Comparison of ENCODE assay signal across 1 cellular context in the genomic region with DNA sequence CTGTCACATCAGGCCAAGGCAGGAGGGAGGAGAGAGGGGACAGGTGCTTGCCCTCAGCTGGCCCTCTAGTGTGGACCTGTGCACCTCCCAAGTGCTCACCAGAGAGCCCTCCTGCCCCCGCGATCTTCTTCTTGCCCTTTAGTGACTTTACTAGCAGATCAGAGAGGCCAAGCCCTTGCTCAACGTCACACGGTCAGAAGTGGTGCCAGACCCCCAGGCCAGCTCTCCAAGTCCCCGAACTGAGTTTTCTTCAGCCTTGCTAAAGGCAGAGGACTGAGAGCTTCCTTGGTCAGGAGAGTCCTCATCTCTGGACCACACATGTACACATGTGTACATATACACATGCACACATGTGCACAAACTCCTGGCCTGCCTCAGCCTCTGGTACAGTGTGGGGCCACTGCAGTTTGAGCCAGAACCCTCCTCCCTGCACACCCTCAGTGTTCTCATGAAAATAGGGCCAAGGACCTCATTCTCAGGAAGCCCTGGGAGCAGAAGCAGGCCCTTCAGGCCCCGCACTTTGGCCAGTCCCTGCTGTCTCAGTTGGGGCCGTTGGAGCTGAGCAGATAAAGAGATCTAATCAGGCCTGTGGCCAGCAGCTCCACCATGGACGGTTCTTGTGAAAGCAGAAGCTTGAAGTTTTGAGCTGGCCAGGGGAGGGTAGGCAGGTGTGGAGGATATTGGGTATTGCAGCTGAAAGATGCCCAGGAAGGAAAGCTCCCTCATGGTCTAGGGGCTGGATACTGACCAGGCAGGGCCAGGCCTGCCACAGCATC.
TF ChIP-seq lines count a peak whose summit lies in the region.

No MANE protein-coding gene starts in this region.

TF ChIP-seq in K562, 482 proteins besides CTCF, POLR2A, EP300 and RAD21 (continued from another document and continues in another):
- TF ChIP-seq, protein P1, sequence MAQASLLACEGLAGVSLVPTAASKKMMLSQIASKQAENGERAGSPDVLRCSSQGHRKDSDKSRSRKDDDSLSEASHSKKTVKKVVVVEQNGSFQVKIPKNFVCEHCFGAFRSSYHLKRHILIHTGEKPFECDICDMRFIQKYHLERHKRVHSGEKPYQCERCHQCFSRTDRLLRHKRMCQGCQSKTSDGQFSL (CRISPR knock-in tag; IDR thresholded peaks at IDR 0.05): no peak
- TF ChIP-seq, protein P1 (tag; IDR thresholded peaks at IDR 0.05): no peak
- TF ChIP-seq PHB2 (IDR thresholded peaks at IDR 0.05; ENCODE audit: low read depth) (no peak), HNRNPLL (IDR thresholded peaks at IDR 0.05; ENCODE audit: low read depth, low read length, poor library complexity, severe bottlenecking) (no peak), FOS (IDR thresholded peaks at IDR 0.05; ENCODE audit: extremely low read depth, insufficient read length) (no peak), ZNF23 (CRISPR knock-in tag; IDR thresholded peaks at IDR 0.05) (no peak), ZSCAN29 (IDR thresholded peaks at IDR 0.05) (no peak), MAFF (IDR thresholded peaks at IDR 0.05; ENCODE audit: low read length) (no peak), TAF15 (IDR thresholded peaks at IDR 0.05; ENCODE audit: low read depth, low read length) (no peak), GTF2F1 (IDR thresholded peaks at IDR 0.05; ENCODE audit: low read depth, low read length) (no peak), SP2 (IDR thresholded peaks at IDR 0.05; ENCODE audit: extremely low read depth, low read depth, low read length, poor library complexity, severe bottlenecking) (no peak), ZNF431 (CRISPR knock-in tag; IDR thresholded peaks at IDR 0.05) (0 out of 2 replicates have a peak, but pooled peaks have one; percentile 14), CHD2 (IDR thresholded peaks at IDR 0.05; ENCODE audit: low read depth, low read length) (no peak), ZNF785 (CRISPR knock-in tag; IDR thresholded peaks at IDR 0.05) (no peak), TAL1 (IDR thresholded peaks at IDR 0.05) (no peak), ZNF57 (CRISPR knock-in tag; IDR thresholded peaks at IDR 0.05) (no peak), PRPF4 (IDR thresholded peaks at IDR 0.05; ENCODE audit: insufficient read depth, low read depth, low read length, poor library complexity, severe bottlenecking) (no peak), ZNF232 (CRISPR knock-in tag; IDR thresholded peaks at IDR 0.05) (no peak; the same call in 1 of the 2 replicates), ILK (tag; IDR thresholded peaks at IDR 0.05; ENCODE audit: borderline replicate concordance, low read depth) (no peak), SMARCB1 (IDR thresholded peaks at IDR 0.05; ENCODE audit: insufficient read length, low read depth) (no peak), ARID1B (IDR thresholded peaks at IDR 0.05) (peak; percentile 59), TAF1 (IDR thresholded peaks at IDR 0.05; ENCODE audit: control insufficient read depth, extremely low read depth, insufficient read depth, low read length, severe bottlenecking) (no peak), BCL6 (CRISPR knock-in tag; IDR thresholded peaks at IDR 0.05) (peak; percentile 65; the same call in 1 of the 2 replicates), ZFP30 (CRISPR knock-in tag; IDR thresholded peaks at IDR 0.05; ENCODE audit: borderline replicate concordance) (no peak), TSC22D4 (tag; IDR thresholded peaks at IDR 0.05) (no peak), RBFOX2 (IDR thresholded peaks at IDR 0.05; ENCODE audit: low read depth, low read length) (no peak), PML (IDR thresholded peaks at IDR 0.05; ENCODE audit: low read length) (no peak), SMAD4 (CRISPR knock-in tag; conservative IDR thresholded peaks at IDR 0.05) (peak; percentile 78)
- TF ChIP-seq, protein P2, sequence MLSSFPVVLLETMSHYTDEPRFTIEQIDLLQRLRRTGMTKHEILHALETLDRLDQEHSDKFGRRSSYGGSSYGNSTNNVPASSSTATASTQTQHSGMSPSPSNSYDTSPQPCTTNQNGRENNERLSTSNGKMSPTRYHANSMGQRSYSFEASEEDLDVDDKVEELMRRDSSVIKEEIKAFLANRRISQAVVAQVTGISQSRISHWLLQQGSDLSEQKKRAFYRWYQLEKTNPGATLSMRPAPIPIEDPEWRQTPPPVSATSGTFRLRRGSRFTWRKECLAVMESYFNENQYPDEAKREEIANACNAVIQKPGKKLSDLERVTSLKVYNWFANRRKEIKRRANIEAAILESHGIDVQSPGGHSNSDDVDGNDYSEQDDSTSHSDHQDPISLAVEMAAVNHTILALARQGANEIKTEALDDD (IDR thresholded peaks at IDR 0.05): no peak
- TF ChIP-seq, protein P3, sequence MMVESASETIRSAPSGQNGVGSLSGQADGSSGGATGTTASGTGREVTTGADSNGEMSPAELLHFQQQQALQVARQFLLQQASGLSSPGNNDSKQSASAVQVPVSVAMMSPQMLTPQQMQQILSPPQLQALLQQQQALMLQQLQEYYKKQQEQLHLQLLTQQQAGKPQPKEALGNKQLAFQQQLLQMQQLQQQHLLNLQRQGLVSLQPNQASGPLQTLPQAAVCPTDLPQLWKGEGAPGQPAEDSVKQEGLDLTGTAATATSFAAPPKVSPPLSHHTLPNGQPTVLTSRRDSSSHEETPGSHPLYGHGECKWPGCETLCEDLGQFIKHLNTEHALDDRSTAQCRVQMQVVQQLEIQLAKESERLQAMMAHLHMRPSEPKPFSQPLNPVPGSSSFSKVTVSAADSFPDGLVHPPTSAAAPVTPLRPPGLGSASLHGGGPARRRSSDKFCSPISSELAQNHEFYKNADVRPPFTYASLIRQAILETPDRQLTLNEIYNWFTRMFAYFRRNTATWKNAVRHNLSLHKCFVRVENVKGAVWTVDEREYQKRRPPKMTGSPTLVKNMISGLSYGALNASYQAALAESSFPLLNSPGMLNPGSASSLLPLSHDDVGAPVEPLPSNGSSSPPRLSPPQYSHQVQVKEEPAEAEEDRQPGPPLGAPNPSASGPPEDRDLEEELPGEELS (CRISPR knock-in tag; IDR thresholded peaks at IDR 0.05; ENCODE audit: borderline replicate concordance): 0 out of 2 replicates have a peak, but pooled peaks have one; percentile 23
- TF ChIP-seq, protein P4, sequence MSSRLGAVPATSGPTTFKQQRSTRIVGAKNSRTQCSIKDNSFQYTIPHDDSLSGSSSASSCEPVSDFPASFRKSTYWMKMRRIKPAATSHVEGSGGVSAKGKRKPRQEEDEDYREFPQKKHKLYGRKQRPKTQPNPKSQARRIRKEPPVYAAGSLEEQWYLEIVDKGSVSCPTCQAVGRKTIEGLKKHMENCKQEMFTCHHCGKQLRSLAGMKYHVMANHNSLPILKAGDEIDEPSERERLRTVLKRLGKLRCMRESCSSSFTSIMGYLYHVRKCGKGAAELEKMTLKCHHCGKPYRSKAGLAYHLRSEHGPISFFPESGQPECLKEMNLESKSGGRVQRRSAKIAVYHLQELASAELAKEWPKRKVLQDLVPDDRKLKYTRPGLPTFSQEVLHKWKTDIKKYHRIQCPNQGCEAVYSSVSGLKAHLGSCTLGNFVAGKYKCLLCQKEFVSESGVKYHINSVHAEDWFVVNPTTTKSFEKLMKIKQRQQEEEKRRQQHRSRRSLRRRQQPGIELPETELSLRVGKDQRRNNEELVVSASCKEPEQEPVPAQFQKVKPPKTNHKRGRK (tag; IDR thresholded peaks at IDR 0.05): no peak
- TF ChIP-seq, protein P5, sequence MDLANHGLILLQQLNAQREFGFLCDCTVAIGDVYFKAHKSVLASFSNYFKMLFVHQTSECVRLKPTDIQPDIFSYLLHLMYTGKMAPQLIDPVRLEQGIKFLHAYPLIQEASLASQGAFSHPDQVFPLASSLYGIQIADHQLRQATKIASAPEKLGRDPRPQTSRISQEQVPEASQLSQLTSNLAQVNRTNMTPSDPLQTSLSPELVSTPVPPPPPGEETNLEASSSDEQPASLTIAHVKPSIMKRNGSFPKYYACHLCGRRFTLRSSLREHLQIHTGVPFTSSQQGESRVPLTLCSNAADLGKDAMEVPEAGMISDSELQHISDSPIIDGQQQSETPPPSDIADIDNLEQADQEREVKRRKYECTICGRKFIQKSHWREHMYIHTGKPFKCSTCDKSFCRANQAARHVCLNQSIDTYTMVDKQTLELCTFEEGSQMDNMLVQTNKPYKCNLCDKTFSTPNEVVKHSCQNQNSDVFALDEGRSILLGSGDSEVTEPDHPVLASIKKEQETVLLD (IDR thresholded peaks at IDR 0.05): no peak
- TF ChIP-seq, protein P6, sequence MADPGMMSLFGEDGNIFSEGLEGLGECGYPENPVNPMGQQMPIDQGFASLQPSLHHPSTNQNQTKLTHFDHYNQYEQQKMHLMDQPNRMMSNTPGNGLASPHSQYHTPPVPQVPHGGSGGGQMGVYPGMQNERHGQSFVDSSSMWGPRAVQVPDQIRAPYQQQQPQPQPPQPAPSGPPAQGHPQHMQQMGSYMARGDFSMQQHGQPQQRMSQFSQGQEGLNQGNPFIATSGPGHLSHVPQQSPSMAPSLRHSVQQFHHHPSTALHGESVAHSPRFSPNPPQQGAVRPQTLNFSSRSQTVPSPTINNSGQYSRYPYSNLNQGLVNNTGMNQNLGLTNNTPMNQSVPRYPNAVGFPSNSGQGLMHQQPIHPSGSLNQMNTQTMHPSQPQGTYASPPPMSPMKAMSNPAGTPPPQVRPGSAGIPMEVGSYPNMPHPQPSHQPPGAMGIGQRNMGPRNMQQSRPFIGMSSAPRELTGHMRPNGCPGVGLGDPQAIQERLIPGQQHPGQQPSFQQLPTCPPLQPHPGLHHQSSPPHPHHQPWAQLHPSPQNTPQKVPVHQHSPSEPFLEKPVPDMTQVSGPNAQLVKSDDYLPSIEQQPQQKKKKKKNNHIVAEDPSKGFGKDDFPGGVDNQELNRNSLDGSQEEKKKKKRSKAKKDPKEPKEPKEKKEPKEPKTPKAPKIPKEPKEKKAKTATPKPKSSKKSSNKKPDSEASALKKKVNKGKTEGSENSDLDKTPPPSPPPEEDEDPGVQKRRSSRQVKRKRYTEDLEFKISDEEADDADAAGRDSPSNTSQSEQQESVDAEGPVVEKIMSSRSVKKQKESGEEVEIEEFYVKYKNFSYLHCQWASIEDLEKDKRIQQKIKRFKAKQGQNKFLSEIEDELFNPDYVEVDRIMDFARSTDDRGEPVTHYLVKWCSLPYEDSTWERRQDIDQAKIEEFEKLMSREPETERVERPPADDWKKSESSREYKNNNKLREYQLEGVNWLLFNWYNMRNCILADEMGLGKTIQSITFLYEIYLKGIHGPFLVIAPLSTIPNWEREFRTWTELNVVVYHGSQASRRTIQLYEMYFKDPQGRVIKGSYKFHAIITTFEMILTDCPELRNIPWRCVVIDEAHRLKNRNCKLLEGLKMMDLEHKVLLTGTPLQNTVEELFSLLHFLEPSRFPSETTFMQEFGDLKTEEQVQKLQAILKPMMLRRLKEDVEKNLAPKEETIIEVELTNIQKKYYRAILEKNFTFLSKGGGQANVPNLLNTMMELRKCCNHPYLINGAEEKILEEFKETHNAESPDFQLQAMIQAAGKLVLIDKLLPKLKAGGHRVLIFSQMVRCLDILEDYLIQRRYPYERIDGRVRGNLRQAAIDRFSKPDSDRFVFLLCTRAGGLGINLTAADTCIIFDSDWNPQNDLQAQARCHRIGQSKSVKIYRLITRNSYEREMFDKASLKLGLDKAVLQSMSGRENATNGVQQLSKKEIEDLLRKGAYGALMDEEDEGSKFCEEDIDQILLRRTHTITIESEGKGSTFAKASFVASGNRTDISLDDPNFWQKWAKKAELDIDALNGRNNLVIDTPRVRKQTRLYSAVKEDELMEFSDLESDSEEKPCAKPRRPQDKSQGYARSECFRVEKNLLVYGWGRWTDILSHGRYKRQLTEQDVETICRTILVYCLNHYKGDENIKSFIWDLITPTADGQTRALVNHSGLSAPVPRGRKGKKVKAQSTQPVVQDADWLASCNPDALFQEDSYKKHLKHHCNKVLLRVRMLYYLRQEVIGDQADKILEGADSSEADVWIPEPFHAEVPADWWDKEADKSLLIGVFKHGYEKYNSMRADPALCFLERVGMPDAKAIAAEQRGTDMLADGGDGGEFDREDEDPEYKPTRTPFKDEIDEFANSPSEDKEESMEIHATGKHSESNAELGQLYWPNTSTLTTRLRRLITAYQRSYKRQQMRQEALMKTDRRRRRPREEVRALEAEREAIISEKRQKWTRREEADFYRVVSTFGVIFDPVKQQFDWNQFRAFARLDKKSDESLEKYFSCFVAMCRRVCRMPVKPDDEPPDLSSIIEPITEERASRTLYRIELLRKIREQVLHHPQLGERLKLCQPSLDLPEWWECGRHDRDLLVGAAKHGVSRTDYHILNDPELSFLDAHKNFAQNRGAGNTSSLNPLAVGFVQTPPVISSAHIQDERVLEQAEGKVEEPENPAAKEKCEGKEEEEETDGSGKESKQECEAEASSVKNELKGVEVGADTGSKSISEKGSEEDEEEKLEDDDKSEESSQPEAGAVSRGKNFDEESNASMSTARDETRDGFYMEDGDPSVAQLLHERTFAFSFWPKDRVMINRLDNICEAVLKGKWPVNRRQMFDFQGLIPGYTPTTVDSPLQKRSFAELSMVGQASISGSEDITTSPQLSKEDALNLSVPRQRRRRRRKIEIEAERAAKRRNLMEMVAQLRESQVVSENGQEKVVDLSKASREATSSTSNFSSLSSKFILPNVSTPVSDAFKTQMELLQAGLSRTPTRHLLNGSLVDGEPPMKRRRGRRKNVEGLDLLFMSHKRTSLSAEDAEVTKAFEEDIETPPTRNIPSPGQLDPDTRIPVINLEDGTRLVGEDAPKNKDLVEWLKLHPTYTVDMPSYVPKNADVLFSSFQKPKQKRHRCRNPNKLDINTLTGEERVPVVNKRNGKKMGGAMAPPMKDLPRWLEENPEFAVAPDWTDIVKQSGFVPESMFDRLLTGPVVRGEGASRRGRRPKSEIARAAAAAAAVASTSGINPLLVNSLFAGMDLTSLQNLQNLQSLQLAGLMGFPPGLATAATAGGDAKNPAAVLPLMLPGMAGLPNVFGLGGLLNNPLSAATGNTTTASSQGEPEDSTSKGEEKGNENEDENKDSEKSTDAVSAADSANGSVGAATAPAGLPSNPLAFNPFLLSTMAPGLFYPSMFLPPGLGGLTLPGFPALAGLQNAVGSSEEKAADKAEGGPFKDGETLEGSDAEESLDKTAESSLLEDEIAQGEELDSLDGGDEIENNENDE (IDR thresholded peaks at IDR 0.05; ENCODE audit: low read depth, low read length): no peak
- TF ChIP-seq, protein P7, sequence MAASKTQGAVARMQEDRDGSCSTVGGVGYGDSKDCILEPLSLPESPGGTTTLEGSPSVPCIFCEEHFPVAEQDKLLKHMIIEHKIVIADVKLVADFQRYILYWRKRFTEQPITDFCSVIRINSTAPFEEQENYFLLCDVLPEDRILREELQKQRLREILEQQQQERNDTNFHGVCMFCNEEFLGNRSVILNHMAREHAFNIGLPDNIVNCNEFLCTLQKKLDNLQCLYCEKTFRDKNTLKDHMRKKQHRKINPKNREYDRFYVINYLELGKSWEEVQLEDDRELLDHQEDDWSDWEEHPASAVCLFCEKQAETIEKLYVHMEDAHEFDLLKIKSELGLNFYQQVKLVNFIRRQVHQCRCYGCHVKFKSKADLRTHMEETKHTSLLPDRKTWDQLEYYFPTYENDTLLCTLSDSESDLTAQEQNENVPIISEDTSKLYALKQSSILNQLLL (CRISPR knock-in tag; IDR thresholded peaks at IDR 0.05; ENCODE audit: borderline replicate concordance): no peak
- TF ChIP-seq, protein P8, sequence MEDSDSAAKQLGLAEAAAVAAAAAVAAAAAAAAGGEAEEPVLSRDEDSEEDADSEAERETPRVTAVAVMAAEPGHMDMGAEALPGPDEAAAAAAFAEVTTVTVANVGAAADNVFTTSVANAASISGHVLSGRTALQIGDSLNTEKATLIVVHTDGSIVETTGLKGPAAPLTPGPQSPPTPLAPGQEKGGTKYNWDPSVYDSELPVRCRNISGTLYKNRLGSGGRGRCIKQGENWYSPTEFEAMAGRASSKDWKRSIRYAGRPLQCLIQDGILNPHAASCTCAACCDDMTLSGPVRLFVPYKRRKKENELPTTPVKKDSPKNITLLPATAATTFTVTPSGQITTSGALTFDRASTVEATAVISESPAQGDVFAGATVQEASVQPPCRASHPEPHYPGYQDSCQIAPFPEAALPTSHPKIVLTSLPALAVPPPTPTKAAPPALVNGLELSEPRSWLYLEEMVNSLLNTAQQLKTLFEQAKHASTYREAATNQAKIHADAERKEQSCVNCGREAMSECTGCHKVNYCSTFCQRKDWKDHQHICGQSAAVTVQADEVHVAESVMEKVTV (CRISPR knock-in tag; IDR thresholded peaks at IDR 0.05): peak; percentile 23; the same call in 1 of the 2 replicates
